12 cellular contexts compared by ENCODE assay signal in genomic region chr1:222750651-222751050, GRCh38. TPM values are rescaled to one million over a fixed set of nuclear protein-coding genes. Genes with fewer than 3 reads are reported as not detected.
DNase-seq lines count a peak whose midpoint lies in the region; ATAC-seq and TF ChIP-seq lines count a peak whose summit lies in the region.
"Had no signal": no experiment of that assay in that cellular context is flagged by ENCODE, and none has a peak within 500 bp of the region (broad histone marks: within the 10 kb centered on the region; RNA-seq: fewer than 3 reads in every experiment).

No MANE protein-coding gene starts in this region.

- H3F3A ChIP-seq in smooth muscle cell (ENCODE audit: low read depth): no peaks in the 10 kb centered on the region

- H3K36me3 Mint-ChIP-seq in activated CD4-positive, alpha-beta memory T cell treated with anti-CD3 and anti-CD28 coated beads, Interleukin-2, amount 10 ng/mL, durations not matched to agents 7 days and 5 days (ENCODE audit: low read depth): no peaks in the 10 kb centered on the region
- H3K36me3 Mint-ChIP-seq: brain had no signal

- H3K4me3 Mint-ChIP-seq in activated CD4-positive, alpha-beta memory T cell treated with anti-CD3 and anti-CD28 coated beads, Interleukin-2, amount 10 ng/mL, durations not matched to agents 7 days and 5 days: no peak overlapping the region
- H3K4me3 Mint-ChIP-seq: brain had no signal

- H3K36me3 ChIP-seq in smooth muscle cell (ENCODE audit: low read depth): no peaks in the 10 kb centered on the region

- H3K79me2 ChIP-seq in smooth muscle cell (ENCODE audit: low read depth): no peaks in the 10 kb centered on the region

- H2AFZ ChIP-seq in smooth muscle cell (ENCODE audit: low read depth): no peak overlapping the region

- whole genome bisulfite sequencing in smooth muscle cell (ENCODE audit: low lambda C conversion rate): 87% methylated on average over 1 of the region's 1 CpG

- CTCF ChIA-PET in activated CD4-positive, alpha-beta memory T cell treated with anti-CD3 and anti-CD28 coated beads, Interleukin-2, amount 10 ng/mL, durations not matched to agents 7 days and 5 days (lab: Charles Lee): interaction anchor here (0.9 to 1.8 kb wide), 2 partner anchors 41 to 339 kb away, joined by 5 read pairs; no protein-coding TSS in a partner anchor

- no peak overlapping the region for H3K27ac Mint-ChIP-seq in activated CD4-positive, alpha-beta memory T cell treated with anti-CD3 and anti-CD28 coated beads, Interleukin-2, amount 10 ng/mL, durations not matched to agents 7 days and 5 days
- H3K27ac Mint-ChIP-seq: brain had no signal

- no peaks in the 10 kb centered on the region for H3K4me1 Mint-ChIP-seq in activated CD4-positive, alpha-beta memory T cell treated with anti-CD3 and anti-CD28 coated beads, Interleukin-2, amount 10 ng/mL, durations not matched to agents 7 days and 5 days

- POLR2A ChIA-PET in activated CD4-positive, alpha-beta memory T cell treated with anti-CD3 and anti-CD28 coated beads, Interleukin-2, amount 10 ng/mL, durations not matched to agents 7 days and 5 days (lab: Charles Lee): no interaction called here

- H3K9me3 Mint-ChIP-seq in activated CD4-positive, alpha-beta memory T cell treated with anti-CD3 and anti-CD28 coated beads, Interleukin-2, amount 10 ng/mL, durations not matched to agents 7 days and 5 days: no peaks in the 10 kb centered on the region
- H3K9me3 Mint-ChIP-seq: brain had no signal

- H4K20me1 ChIP-seq in smooth muscle cell (ENCODE audit: low read depth): no peaks in the 10 kb centered on the region

- H3K4me2 ChIP-seq in smooth muscle cell: no peak overlapping the region

- H3K27me3 Mint-ChIP-seq in activated CD4-positive, alpha-beta memory T cell treated with anti-CD3 and anti-CD28 coated beads, Interleukin-2, amount 10 ng/mL, durations not matched to agents 7 days and 5 days: peaks cover 10% of the 10 kb centered on the region
- H3K27me3 Mint-ChIP-seq: brain had no signal

- H3K27ac ChIP-seq in smooth muscle cell (ENCODE audit: low read depth): no peak overlapping the region

- DNase-seq in CD1c-positive myeloid dendritic cell (ENCODE audit: extremely low spot score): peak; percentile 45
- DNase-seq in NCI-H1092 treated with DMSO at 0.1 percent for 48 hours (lab: John Stamatoyannopoulos, UW): no peak
- DNase-seq in smooth muscle cell (lab: John Stamatoyannopoulos, UW; ENCODE audit: unreplicated experiment): no peak
- no peak for DNase-seq in activated CD4-positive, alpha-beta memory T cell treated with anti-CD3 and anti-CD28 coated beads, Interleukin-2, amount 10 ng/mL, durations not matched to agents 7 days and 5 days
- no peak for DNase-seq in amniotic stem cell (lab: John Stamatoyannopoulos, UW)
- DNase-seq: ACHN had no signal

- no peak for TF ChIP-seq CTCF in smooth muscle cell (IDR thresholded peaks at IDR 0.05; ENCODE audit: borderline replicate concordance, insufficient read depth, poor library complexity, severe bottlenecking)

- no peak overlapping the region for H3K4me3 ChIP-seq in smooth muscle cell

- no peaks in the 10 kb centered on the region for H3K4me1 ChIP-seq in smooth muscle cell (ENCODE audit: low read depth)

- H3K9ac ChIP-seq in smooth muscle cell (ENCODE audit: low read depth): no peak overlapping the region

- no peaks in the 10 kb centered on the region for H3K27me3 ChIP-seq in smooth muscle cell (ENCODE audit: low read depth)

- ATAC-seq in GM19351 (IDR thresholded peaks at IDR 0.05; ENCODE audit: unreplicated experiment) (peak; percentile 95), HG02759 (IDR thresholded peaks at IDR 0.05; ENCODE audit: unreplicated experiment) (peak; percentile 68), HG03558 (IDR thresholded peaks at IDR 0.05; ENCODE audit: extremely low read depth, unreplicated experiment) (peak; percentile 82)

- H3K9me3 ChIP-seq in smooth muscle cell (replicated peaks; ENCODE audit: low read depth): no peaks in the 10 kb centered on the region

RNA-seq across cellular contexts. Expression of gene FAM177B, which starts 13.6 kb away (rescaled TPM):
- not detected in 2 replicates for total RNA-seq in smooth muscle cell
- not detected in 2 replicates for polyA plus RNA-seq in smooth muscle cell
- total RNA-seq in activated CD4-positive, alpha-beta memory T cell treated with anti-CD3 and anti-CD28 coated beads, Interleukin-2, amount 10 ng/mL, durations not matched to agents 7 days and 5 days: not detected
- total RNA-seq: Daoy, epithelial cell of proximal tubule had no signal

RNA-seq across cellular contexts. Expression of gene BROX, which starts 38.3 kb away (rescaled TPM):
- 64.3 and 75.0 TPM in 2 replicates for total RNA-seq in smooth muscle cell
- 13.3 and 15.9 TPM in 2 replicates for polyA plus RNA-seq in smooth muscle cell
- 10 to 100 TPM; 56.7 to 61.3 TPM for total RNA-seq in activated CD4-positive, alpha-beta memory T cell treated with anti-CD3 and anti-CD28 coated beads, Interleukin-2, amount 10 ng/mL, durations not matched to agents 7 days and 5 days

RNA-seq across cellular contexts. Expression of gene AIDA, which starts 38.4 kb away (rescaled TPM):
- total RNA-seq in smooth muscle cell: 50.9 and 60.9 TPM in 2 replicates
- polyA plus RNA-seq in smooth muscle cell: 33.6 and 40.6 TPM in 2 replicates
- 10 to 100 TPM; 70.2 to 72.5 TPM for total RNA-seq in activated CD4-positive, alpha-beta memory T cell treated with anti-CD3 and anti-CD28 coated beads, Interleukin-2, amount 10 ng/mL, durations not matched to agents 7 days and 5 days
